ENCODE assay signal across 32 cellular contexts in the genomic region with DNA sequence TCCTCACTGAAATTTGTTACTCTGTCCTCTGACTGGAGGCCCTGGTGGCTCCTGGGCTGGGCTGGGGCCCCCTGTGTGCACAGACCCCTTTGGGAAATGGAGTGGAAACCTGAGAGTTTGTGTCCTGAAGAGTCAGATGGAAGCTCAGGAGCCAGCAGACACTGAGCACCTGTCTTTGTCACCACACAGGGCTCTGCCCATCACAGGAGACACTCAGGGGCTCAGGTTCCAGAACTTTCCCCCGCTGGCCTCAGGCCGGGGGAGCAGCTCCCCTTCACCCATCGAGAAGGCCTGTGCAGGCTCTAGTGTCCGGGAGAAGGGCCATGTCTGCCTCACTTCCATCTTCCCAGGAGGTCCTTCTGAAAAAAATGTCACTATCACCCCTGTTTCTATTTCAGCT.
"Had no signal": no experiment of that assay in that cellular context is flagged by ENCODE, and none has a peak within 500 bp of the region (broad histone marks: within the 10 kb centered on the region; RNA-seq: fewer than 3 reads in every experiment).

No MANE protein-coding gene starts in this region.

- H3K36me3 Mint-ChIP-seq: activated naive CD4-positive, alpha-beta T cell treated with anti-CD3 and anti-CD28 coated beads, Interleukin-2, amount 50 U/mL, for 72 hours; brain had no signal

- H3K4me2 ChIP-seq: KMS-11 had no signal

- H3K27me3 ChIP-seq: Peyer's patch had no signal

- H3K9me3 Mint-ChIP-seq: activated CD4-positive, alpha-beta T cell treated with anti-CD3 and anti-CD28 coated beads, Interleukin-2, amount 10 ng/mL, durations not matched to agents 24 days and 14 days; activated CD8-positive, alpha-beta T cell treated with anti-CD3 and anti-CD28 coated beads for 36 hours; activated naive CD4-positive, alpha-beta T cell treated with anti-CD3 and anti-CD28 coated beads for 36 hours; activated naive CD4-positive, alpha-beta T cell treated with anti-CD3 and anti-CD28 coated beads, Interleukin-2, amount 50 U/mL, for 72 hours; activated T-cell treated with anti-CD3 and anti-CD28 coated beads, Interleukin-2, amount 50 U/mL, for 4 hours; activated T-helper 1 cell treated with anti-CD3 and anti-CD28 coated beads, Interleukin-12 subunit alpha, Interleukin-12 subunit beta, Interleukin-2, Interleukin-4 antibody, amounts not matched to agents 30 ng/mL and 10 ng/mL and 1 ng/mL, durations not matched to agents 14 hours and 24 hours and 36 hours had no signal

- H3K27ac Mint-ChIP-seq: activated CD4-positive, alpha-beta T cell treated with anti-CD3 and anti-CD28 coated beads, Interleukin-2, amount 10 ng/mL, durations not matched to agents 24 days and 14 days; activated CD8-positive, alpha-beta T cell treated with anti-CD3 and anti-CD28 coated beads for 36 hours; activated naive CD4-positive, alpha-beta T cell treated with anti-CD3 and anti-CD28 coated beads for 36 hours; activated naive CD4-positive, alpha-beta T cell treated with anti-CD3 and anti-CD28 coated beads, Interleukin-2, amount 50 U/mL, for 72 hours; activated T-helper 1 cell treated with anti-CD3 and anti-CD28 coated beads, Interleukin-12 subunit alpha, Interleukin-12 subunit beta, Interleukin-2, Interleukin-4 antibody, amounts not matched to agents 30 ng/mL and 10 ng/mL and 1 ng/mL, durations not matched to agents 14 hours and 24 hours and 36 hours; brain had no signal

- H3K36me3 ChIP-seq: adrenal gland, Peyer's patch, WERI-Rb-1 had no signal

- ATAC-seq: activated CD8-positive, alpha-beta T cell treated with anti-CD3 and anti-CD28 coated beads for 36 hours; activated naive CD4-positive, alpha-beta T cell treated with anti-CD3 and anti-CD28 coated beads, Interleukin-2, amount 50 U/mL, for 72 hours; activated T-cell treated with anti-CD3 and anti-CD28 coated beads, Interleukin-2, amount 50 U/mL, for 4 hours; PC-3; SK-N-SH treated with all-trans-retinoic acid at 6 μM for 48 hours had no signal

- H3K4me3 Mint-ChIP-seq: activated CD4-positive, alpha-beta T cell treated with anti-CD3 and anti-CD28 coated beads, Interleukin-2, amount 10 ng/mL, durations not matched to agents 24 days and 14 days; activated CD8-positive, alpha-beta T cell treated with anti-CD3 and anti-CD28 coated beads for 36 hours; activated naive CD4-positive, alpha-beta T cell treated with anti-CD3 and anti-CD28 coated beads for 36 hours; activated T-cell treated with anti-CD3 and anti-CD28 coated beads, Interleukin-2, amount 50 U/mL, for 4 hours; activated T-helper 1 cell treated with anti-CD3 and anti-CD28 coated beads, Interleukin-12 subunit alpha, Interleukin-12 subunit beta, Interleukin-2, Interleukin-4 antibody, amounts not matched to agents 30 ng/mL and 10 ng/mL and 1 ng/mL, durations not matched to agents 14 hours and 24 hours and 36 hours; brain had no signal

- H3K9me3 ChIP-seq: adrenal gland, Peyer's patch had no signal

- H3K9ac ChIP-seq: KMS-11 had no signal

- H3K4me3 ChIP-seq: adrenal gland, Peyer's patch had no signal

- DNase-seq: activated CD4-positive, alpha-beta T cell treated with anti-CD3 and anti-CD28 coated beads, Interleukin-2, amount 10 ng/mL, durations not matched to agents 24 days and 14 days; activated CD4-positive, alpha-beta T cell treated with anti-CD3 and anti-CD28 coated beads, Interleukin-2, amount 50 U/mL, for 4 hours; activated CD8-positive, alpha-beta T cell treated with anti-CD3 and anti-CD28 coated beads for 36 hours; activated gamma-delta T cell treated with Interleukin-2 at 50 U/mL for 16 hours; activated naive CD4-positive, alpha-beta T cell treated with anti-CD3 and anti-CD28 coated beads for 36 hours; activated T-cell treated with anti-CD3 and anti-CD28 coated beads for 4 hours; activated T-cell treated with anti-CD3 and anti-CD28 coated beads, Interleukin-2, amount 50 U/mL, for 4 hours; adrenal gland; caudate nucleus; MM.1S; MV-4-11; NCI-H1092; NCI-H1436 treated with DMSO at 0.1 percent for 48 hours; NCI-H1694 treated with DMSO at 0.1 percent for 48 hours; NCI-H2029 treated with DMSO at 0.1 percent for 48 hours; NCI-H2107; NCI-H2171; NCI-H510A; NCI-H526 treated with DMSO at 0.1 percent for 48 hours; NCI-H774; PC-3; Peyer's patch; RPMI8226; SIG-M5; T-helper 1 cell; T1000; WERI-Rb-1 had no signal

- H3K27ac ChIP-seq: adrenal gland, KMS-11, Peyer's patch, WERI-Rb-1 had no signal
